In the genomic region with DNA sequence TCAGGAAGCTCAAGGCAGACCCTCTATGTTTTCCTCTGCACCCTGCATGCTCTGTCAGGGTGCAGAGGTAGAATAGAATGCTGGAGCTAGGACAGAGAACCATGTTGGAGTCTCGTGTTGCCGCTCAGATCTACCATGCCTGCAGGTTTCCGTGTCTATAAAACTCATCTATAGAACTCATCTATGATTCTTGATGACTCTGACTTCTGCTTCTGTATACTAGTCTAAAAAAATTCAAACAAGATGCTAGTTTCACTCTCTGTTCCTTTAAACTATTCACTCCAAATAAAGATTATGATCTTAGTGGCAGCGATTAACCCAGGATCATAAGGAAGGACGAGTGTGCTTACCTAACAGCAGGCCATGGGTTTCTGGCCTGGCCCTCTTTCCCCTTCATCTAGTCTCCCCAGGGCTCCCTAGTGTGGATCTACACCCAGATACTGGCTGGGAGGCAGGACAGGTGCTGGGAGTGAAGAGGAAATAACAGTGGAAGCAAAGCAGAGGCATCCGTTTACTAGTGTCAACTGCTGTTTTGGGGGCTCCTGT, we compare ENCODE assay signal across 20 cellular contexts.
"Had no signal": no experiment of that assay in that cellular context is flagged by ENCODE, and none has a peak within 500 bp of the region (broad histone marks: within the 10 kb centered on the region; RNA-seq: fewer than 3 reads in every experiment).

No MANE protein-coding gene starts in this region.

- H3K27ac Mint-ChIP-seq: activated CD4-positive, alpha-beta T cell treated with anti-CD3 and anti-CD28 coated beads, Interleukin-2, amount 10 ng/mL, durations not matched to agents 7 days and 5 days; activated naive CD4-positive, alpha-beta T cell treated with anti-CD3 and anti-CD28 coated beads, Interleukin-2, amount 50 U/mL, for 72 hours; nephron progenitor cell; stimulated activated naive CD8-positive, alpha-beta T cell treated with anti-CD3 and anti-CD28 coated beads, Interleukin-15, Interleukin-2, amounts not matched to agents 100 ng/mL and 50 ng/mL, for 24 hours had no signal

- H3K9me3 ChIP-seq: lower lobe of right lung, tibial nerve had no signal

- H3K27ac ChIP-seq: dorsolateral prefrontal cortex, foreskin keratinocyte, lower lobe of right lung had no signal

- H3K9me3 Mint-ChIP-seq: activated naive CD4-positive, alpha-beta T cell treated with anti-CD3 and anti-CD28 coated beads, Interleukin-2, amount 50 U/mL, for 72 hours; nephron progenitor cell; stimulated activated naive CD8-positive, alpha-beta T cell treated with anti-CD3 and anti-CD28 coated beads, Interleukin-15, Interleukin-2, amounts not matched to agents 100 ng/mL and 50 ng/mL, for 24 hours had no signal

- H3K4me3 Mint-ChIP-seq: activated CD4-positive, alpha-beta T cell treated with anti-CD3 and anti-CD28 coated beads, Interleukin-2, amount 10 ng/mL, durations not matched to agents 7 days and 5 days; nephron progenitor cell; stimulated activated naive CD8-positive, alpha-beta T cell treated with anti-CD3 and anti-CD28 coated beads, Interleukin-15, Interleukin-2, amounts not matched to agents 100 ng/mL and 50 ng/mL, for 24 hours had no signal

- H3K4me3 ChIP-seq: dorsolateral prefrontal cortex, lower lobe of right lung, tibial nerve had no signal

- H3K36me3 ChIP-seq: lower lobe of right lung, tibial nerve had no signal

- DNase-seq: activated CD4-positive, alpha-beta T cell treated with anti-CD3 and anti-CD28 coated beads, Interleukin-2, amount 10 ng/mL, durations not matched to agents 7 days and 5 days; activated CD8-positive, alpha-beta memory T cell treated with anti-CD3 and anti-CD28 coated beads, Interleukin-2, amount 50 U/mL, for 4 hours; activated gamma-delta T cell treated with Interleukin-2 at 50 U/mL for 16 hours; activated T-cell treated with anti-CD3 and anti-CD28 coated beads, Interleukin-2, amount 50 U/mL, for 48 hours; dorsolateral prefrontal cortex; foreskin keratinocyte; glutamatergic neuron; hippocampal formation; left cardiac atrium; lower lobe of right lung; midbrain; nephron progenitor cell; occipital lobe; stimulated activated CD4-positive, alpha-beta T cell treated with anti-CD3 and anti-CD28 coated beads, Interleukin-12 subunit alpha, Interleukin-12 subunit beta, amount 100 ng/mL, for 4 hours; stimulated activated CD4-positive, alpha-beta T cell treated with anti-CD3 and anti-CD28 coated beads, Interleukin-1b, Interleukin-23, amount 100 ng/mL, for 48 hours; stimulated activated CD8-positive, alpha-beta memory T cell treated with anti-CD3 and anti-CD28 coated beads, Interleukin-4, amount 100 ng/mL, for 48 hours had no signal

- H3K27me3 Mint-ChIP-seq: activated CD4-positive, alpha-beta T cell treated with anti-CD3 and anti-CD28 coated beads, Interleukin-2, amount 10 ng/mL, durations not matched to agents 7 days and 5 days; stimulated activated naive CD8-positive, alpha-beta T cell treated with anti-CD3 and anti-CD28 coated beads, Interleukin-15, Interleukin-2, amounts not matched to agents 100 ng/mL and 50 ng/mL, for 24 hours had no signal

- H3K4me1 ChIP-seq: foreskin keratinocyte, lower lobe of right lung had no signal

- ATAC-seq: activated CD4-positive, CD25-positive, alpha-beta regulatory T cell treated with anti-CD3 and anti-CD28 coated beads, Interleukin-2, amount 50 U/mL, for 24 hours; foreskin keratinocyte; left cardiac atrium; lower lobe of right lung had no signal

- H3K27me3 ChIP-seq: dorsolateral prefrontal cortex, foreskin keratinocyte, tibial nerve had no signal
